Comparison of ENCODE assay signal across 8 cellular contexts in genomic region chr5:119079436-119079921, GRCh38. TPM values are rescaled to one million over a fixed set of nuclear protein-coding genes. Genes with fewer than 3 reads are reported as not detected.
DNase-seq lines count a peak whose midpoint lies in the region; ATAC-seq, FAIRE-seq and TF ChIP-seq lines count a peak whose summit lies in the region.
"Not testable (repeated sequence)": the region's sequence is repeated elsewhere in the genome, so short reads cannot be mapped to it uniquely, and the experiment has no call there.

No MANE protein-coding gene starts in this region.

- H3K9ac ChIP-seq in K562 (ENCODE audit: insufficient read depth in 1 of 2, low read depth in 2 of 2, low read length in 2 of 2) = peak overlapping the region in 1 of 2 experiments; percentile 3; a peak in 1 of 4 replicates
- H3K9ac ChIP-seq in mesendoderm (ENCODE audit: low read length) = not testable (repeated sequence)

- peak; percentile 86 for FAIRE-seq in K562 (lab: Jason Lieb, UNC)

- not testable (repeated sequence) for BruUV-seq in K562 (replicated peaks; lab: Mats Ljungman, UMichigan)

- H2AK5ac ChIP-seq in mesendoderm (ENCODE audit: low read length) = not testable (repeated sequence)

- peak; percentile 66 for DNase-seq in M059J (ENCODE audit: low read depth)
- DNase-seq in activated CD4-positive, alpha-beta memory T cell treated with anti-CD3 and anti-CD28 coated beads for 36 hours = peak; percentile 65
- DNase-seq in K562 (ENCODE audit: extremely low read depth in 1 of 4, low spot score in 3 of 4) = peak in 2 of 4 experiments; percentile 51 to 60
- peak; percentile 49 for DNase-seq in mesendoderm

- H3K27ac Mint-ChIP-seq in activated CD4-positive, alpha-beta memory T cell treated with anti-CD3 and anti-CD28 coated beads for 36 hours = peak overlapping the region; percentile 50
- H3K27ac Mint-ChIP-seq in stimulated activated memory B cell treated with anti-CD40 and anti-IgM and Interleukin-4, amounts not matched to agents 10 μg/mL and 1 μg/mL and 100 μg/mL, for 72 hours = peak overlapping the region; percentile 74

- not testable (repeated sequence) for H4K5ac ChIP-seq in mesendoderm (ENCODE audit: low read length)

- CTCF ChIA-PET in activated CD4-positive, alpha-beta memory T cell treated with anti-CD3 and anti-CD28 coated beads for 36 hours (lab: Charles Lee) = interaction anchor here (1.0 to 1.6 kb wide), 6 partner anchors 9 to 356 kb away, joined by 3 to 8 read pairs (median 3); partner anchors contain the start of genes DMXL1 and DTWD2
- CTCF ChIA-PET in K562 (lab: Yijun Ruan, JAX; ENCODE audit: low intra/inter-chr PET ratio) = not testable (repeated sequence)

- H3K23ac ChIP-seq in mesendoderm (ENCODE audit: low read length) = not testable (repeated sequence)

- H2BK15ac ChIP-seq in mesendoderm (replicated peaks; ENCODE audit: low read depth) = not testable (repeated sequence)

- peaks cover 97% of the 10 kb centered on the region for H3K79me2 ChIP-seq in K562 (ENCODE audit: control insufficient read depth, insufficient read depth, low read length)
- H3K79me2 ChIP-seq in mesendoderm (ENCODE audit: control insufficient read depth, insufficient read depth, low read length) = peaks cover 13% of the 10 kb centered on the region

- not testable (repeated sequence) for H4K20me1 ChIP-seq in K562 (replicated peaks; ENCODE audit: control insufficient read depth, insufficient read depth, low read length)

- not testable (repeated sequence) for H3K9me3 ChIP-seq in K562 (replicated peaks; ENCODE audit: control insufficient read depth, insufficient read depth, low read depth, low read length)

- H3K9me1 ChIP-seq in K562 (ENCODE audit: control insufficient read depth, insufficient read depth, low read length) = not testable (repeated sequence)

- H3K9me3 Mint-ChIP-seq in activated CD4-positive, alpha-beta memory T cell treated with anti-CD3 and anti-CD28 coated beads for 36 hours; stimulated activated memory B cell treated with anti-CD40 and anti-IgM and Interleukin-4, amounts not matched to agents 10 μg/mL and 1 μg/mL and 100 μg/mL, for 72 hours: not testable (repeated sequence)

- H2BK5ac ChIP-seq in mesendoderm (ENCODE audit: low read length) = not testable (repeated sequence)

- ATAC-seq in GM18502 (IDR thresholded peaks at IDR 0.05; ENCODE audit: poor library complexity, unreplicated experiment) (peak; percentile 58), GM21619 (IDR thresholded peaks at IDR 0.05; ENCODE audit: unreplicated experiment) (peak; percentile 53), HG03097 (IDR thresholded peaks at IDR 0.05; ENCODE audit: low FRiP score, unreplicated experiment) (peak; percentile 40), K562 (peak; percentile 74)
- peak; percentile 58 for ATAC-seq in stimulated activated memory B cell treated with anti-CD40 and anti-IgM and Interleukin-4, amounts not matched to agents 10 μg/mL and 1 μg/mL and 100 μg/mL, for 72 hours

- peak overlapping the region; percentile 41 for H3K4me2 ChIP-seq in K562 (ENCODE audit: insufficient read depth, low read length)
- not testable (repeated sequence) for H3K4me2 ChIP-seq in mesendoderm (ENCODE audit: low read length)

- TF ChIP-seq POLR2A in K562 (conservative IDR thresholded peaks at IDR 0.05) = not testable (repeated sequence)

- not testable (repeated sequence) for H3K4ac ChIP-seq in mesendoderm (ENCODE audit: low read depth, low read length)

- not testable (repeated sequence) for H3K36me3 Mint-ChIP-seq in activated CD4-positive, alpha-beta memory T cell treated with anti-CD3 and anti-CD28 coated beads for 36 hours
- peaks cover 32% of the 10 kb centered on the region for H3K36me3 Mint-ChIP-seq in stimulated activated memory B cell treated with anti-CD40 and anti-IgM and Interleukin-4, amounts not matched to agents 10 μg/mL and 1 μg/mL and 100 μg/mL, for 72 hours

- peak overlapping the region; percentile 23 for H3K4me3 Mint-ChIP-seq in activated CD4-positive, alpha-beta memory T cell treated with anti-CD3 and anti-CD28 coated beads for 36 hours
- peak overlapping the region; percentile 2 for H3K4me3 Mint-ChIP-seq in stimulated activated memory B cell treated with anti-CD40 and anti-IgM and Interleukin-4, amounts not matched to agents 10 μg/mL and 1 μg/mL and 100 μg/mL, for 72 hours

- TF ChIP-seq RAD21 in K562 (CRISPR knock-in tag; conservative IDR thresholded peaks at IDR 0.05 in 1 of 2, IDR thresholded peaks at IDR 0.05 in 1 of 2) = not testable (repeated sequence)

- H3K27ac ChIP-seq in K562 (ENCODE audit: extremely low read depth, low read depth, low read length) = peak overlapping the region; percentile 57; the same call in 2 of the 3 replicates
- H3K27ac ChIP-seq in mesendoderm (ENCODE audit: low read depth, low read length) = not testable (repeated sequence)

- peaks cover 10 to 31% of the 10 kb centered on the region in 2 experiments; a peak in 4 of 5 replicates for H3K4me1 ChIP-seq in K562 (replicated peaks in 1 of 2; ENCODE audit: control insufficient read depth in 2 of 2, insufficient read depth in 2 of 2, low read length in 2 of 2)
- H3K4me1 ChIP-seq in mesendoderm (ENCODE audit: control insufficient read depth, low read depth, low read length) = not testable (repeated sequence)

- POLR2A ChIA-PET in activated CD4-positive, alpha-beta memory T cell treated with anti-CD3 and anti-CD28 coated beads for 36 hours (lab: Charles Lee) = interaction anchor here (0.9 kb wide), 1 partner anchor 9 kb away, joined by 6 read pairs; the partner anchor contains the start of gene DMXL1
- POLR2A ChIA-PET in K562 (lab: Yijun Ruan, JAX) = interaction anchor here (0.6 to 2.8 kb wide), 5 partner anchors 9 to 236 kb away, joined by 3 to 16 read pairs (median 4); partner anchors contain the start of gene DMXL1

- H3K4me1 Mint-ChIP-seq in activated CD4-positive, alpha-beta memory T cell treated with anti-CD3 and anti-CD28 coated beads for 36 hours (ENCODE audit: low read depth) = peaks cover 50% of the 10 kb centered on the region
- H3K4me1 Mint-ChIP-seq in stimulated activated memory B cell treated with anti-CD40 and anti-IgM and Interleukin-4, amounts not matched to agents 10 μg/mL and 1 μg/mL and 100 μg/mL, for 72 hours = peaks cover 67% of the 10 kb centered on the region

- not testable (repeated sequence) for H2BK120ac ChIP-seq in mesendoderm (ENCODE audit: low read depth, low read length)

- H2AFZ ChIP-seq in K562 (ENCODE audit: low read depth, low read length) = not testable (repeated sequence)

- H3K27me3 Mint-ChIP-seq in activated CD4-positive, alpha-beta memory T cell treated with anti-CD3 and anti-CD28 coated beads for 36 hours; stimulated activated memory B cell treated with anti-CD40 and anti-IgM and Interleukin-4, amounts not matched to agents 10 μg/mL and 1 μg/mL and 100 μg/mL, for 72 hours: not testable (repeated sequence)

- not testable (repeated sequence) for H3K27me3 ChIP-seq in K562 (ENCODE audit: control insufficient read depth in 2 of 2, insufficient read depth in 2 of 2, low read length in 2 of 2); mesendoderm (ENCODE audit: insufficient read depth, low read length, poor library complexity)

- H3K36me3 ChIP-seq in K562 (ENCODE audit: control insufficient read depth, insufficient read depth, low read length); mesendoderm (ENCODE audit: control insufficient read depth, insufficient read depth, low read length): not testable (repeated sequence)

- intact Hi-C loops in activated CD4-positive, alpha-beta memory T cell treated with anti-CD3 and anti-CD28 coated beads for 36 hours (cut with micrococcal nuclease) = loop anchor here (1.0 to 2.0 kb wide), 6 partner anchors 16 to 318 kb away; no protein-coding TSS in a partner anchor
- intact Hi-C loops in K562 (cut with micrococcal nuclease) = loop anchor here (10.0 kb wide), 2 partner anchors 185 to 1435 kb away; no protein-coding TSS in a partner anchor

- not testable (repeated sequence) for H3K56ac ChIP-seq in mesendoderm (ENCODE audit: low read length)

- TF ChIP-seq CTCF in K562 (IDR thresholded peaks at IDR 0.05 in 2 of 3, conservative IDR thresholded peaks at IDR 0.05 in 1 of 3; ENCODE audit: insufficient read depth in 2 of 3, low read depth in 1 of 3, low read length in 3 of 3) = not testable (repeated sequence)

- in situ Hi-C loops in K562 (cut with MboI) = not testable (repeated sequence)

- H3K4me3 ChIP-seq in K562; mesendoderm (ENCODE audit: low read length): not testable (repeated sequence)

- 5% methylated on average over 2 of the region's 2 CpGs for WGBS in K562 (ENCODE audit: insufficient coverage, low coverage, missing lambda C conversion rate)
- WGBS in mesendoderm (ENCODE audit: extremely low coverage, insufficient coverage, low lambda C conversion rate) = no CpG with 5 or more reads among the region's 2 CpGs

- peak overlapping the region; percentile 39 for H3K18ac ChIP-seq in mesendoderm (ENCODE audit: low read length)

- H3K79me1 ChIP-seq in mesendoderm (ENCODE audit: low read length) = not testable (repeated sequence)

- not testable (repeated sequence) for TF ChIP-seq EP300 in K562 (IDR thresholded peaks at IDR 0.05; ENCODE audit: low read length)

- H4K8ac ChIP-seq in mesendoderm (ENCODE audit: low read depth, low read length) = not testable (repeated sequence)

TF ChIP-seq in K562, 482 proteins besides CTCF, POLR2A, EP300 and RAD21 (continues in another document):
- TF ChIP-seq SMARCA4 (IDR thresholded peaks at IDR 0.05) = peak; percentile 73

RNA-seq across cellular contexts. Expression of gene DMXL1, which starts 8.6 kb away (rescaled TPM):
- 10.3 and 22.0 TPM in 2 replicates for total RNA-seq in M059J (2014; rRNA removed; shearing (Covaris generic))
- total RNA-seq in activated CD4-positive, alpha-beta memory T cell treated with anti-CD3 and anti-CD28 coated beads for 36 hours = 10 to 100 TPM; 24.2 to 26.9 TPM
- total RNA-seq in K562 (2011; cell fraction: chromatin; rRNA removed; ENCODE audit: low replicate concordance) = 87.5 and 343 TPM in 2 replicates
- total RNA-seq in K562 (2011; cell fraction: nucleolus; rRNA removed) = 30.5 and 36.2 TPM in 2 replicates
- total RNA-seq in K562 (2011; cell fraction: nucleoplasm; rRNA removed) = 57.3 and 63.4 TPM in 2 replicates
- 22.9 and 23.8 TPM in 2 replicates for total RNA-seq in K562 (2014; rRNA removed)
- total RNA-seq in K562 (2014; rRNA removed; fragmentation: Illumina TruSeq; extraction: Trizol) = 40.3 and 48.6 TPM in 2 replicates
- total RNA-seq in K562 (2015; rRNA removed; fragmentation: Illumina TruSeq; extraction: Trizol) = 35.2 and 37.2 TPM in 2 replicates
- total RNA-seq in K562 (2021) = 32.3 and 33.9 TPM in 2 replicates
- polyA plus RNA-seq in K562 (2011; rRNA removed) = 36.9 and 37.0 TPM in 2 replicates
- 5.8 and 10.7 TPM in 2 replicates for polyA plus RNA-seq in K562 (2011; cell fraction: cytosol; rRNA removed)
- 33.7 and 57.8 TPM in 2 replicates for polyA plus RNA-seq in K562 (2011; cell fraction: nucleus; rRNA removed)
- polyA plus RNA-seq in K562 (2012) = 14.0 and 28.4 TPM in 2 replicates
- 22.5 and 30.6 TPM in 2 replicates for polyA plus RNA-seq in K562 (2014; fragmentation: Illumina TruSeq; extraction: Trizol)
- polyA plus RNA-seq in K562 (2014; fragmentation: Nextera tagmentation; extraction: Ambion mirVana) = 1 to 10 TPM; 8.3 to 8.6 TPM
- 17.6 and 20.3 TPM in 2 replicates for polyA plus RNA-seq in K562 (2014; rRNA removed)
- polyA minus RNA-seq in K562 (2011; rRNA and poly(A)+ RNA removed) = 97.6 and 133 TPM in 2 replicates
- 26.8 and 32.4 TPM in 2 replicates for polyA minus RNA-seq in K562 (2011; cell fraction: cytosol; rRNA and poly(A)+ RNA removed)
- 96.9 and 165 TPM in 2 replicates for polyA minus RNA-seq in K562 (2011; cell fraction: nucleus; rRNA and poly(A)+ RNA removed)
- polyA plus RNA-seq in mesendoderm (2013, experiment 1 of 2) = 11.2 TPM
- polyA plus RNA-seq in mesendoderm (2013, experiment 2 of 2) = 12.4 TPM
